ENCODE assay signal across 10 cellular contexts in genomic region chr16:66366433-66367299, GRCh38. TPM values are rescaled to one million over a fixed set of nuclear protein-coding genes. Genes with fewer than 3 reads are reported as not detected.
DNase-seq lines count a peak whose midpoint lies in the region; ATAC-seq and TF ChIP-seq lines count a peak whose summit lies in the region.
"Had no signal": no experiment of that assay in that cellular context is flagged by ENCODE, and none has a peak within 500 bp of the region (broad histone marks: within the 10 kb centered on the region; RNA-seq: fewer than 3 reads in every experiment).

A gene with protein sequence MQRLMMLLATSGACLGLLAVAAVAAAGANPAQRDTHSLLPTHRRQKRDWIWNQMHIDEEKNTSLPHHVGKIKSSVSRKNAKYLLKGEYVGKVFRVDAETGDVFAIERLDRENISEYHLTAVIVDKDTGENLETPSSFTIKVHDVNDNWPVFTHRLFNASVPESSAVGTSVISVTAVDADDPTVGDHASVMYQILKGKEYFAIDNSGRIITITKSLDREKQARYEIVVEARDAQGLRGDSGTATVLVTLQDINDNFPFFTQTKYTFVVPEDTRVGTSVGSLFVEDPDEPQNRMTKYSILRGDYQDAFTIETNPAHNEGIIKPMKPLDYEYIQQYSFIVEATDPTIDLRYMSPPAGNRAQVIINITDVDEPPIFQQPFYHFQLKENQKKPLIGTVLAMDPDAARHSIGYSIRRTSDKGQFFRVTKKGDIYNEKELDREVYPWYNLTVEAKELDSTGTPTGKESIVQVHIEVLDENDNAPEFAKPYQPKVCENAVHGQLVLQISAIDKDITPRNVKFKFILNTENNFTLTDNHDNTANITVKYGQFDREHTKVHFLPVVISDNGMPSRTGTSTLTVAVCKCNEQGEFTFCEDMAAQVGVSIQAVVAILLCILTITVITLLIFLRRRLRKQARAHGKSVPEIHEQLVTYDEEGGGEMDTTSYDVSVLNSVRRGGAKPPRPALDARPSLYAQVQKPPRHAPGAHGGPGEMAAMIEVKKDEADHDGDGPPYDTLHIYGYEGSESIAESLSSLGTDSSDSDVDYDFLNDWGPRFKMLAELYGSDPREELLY (plus strand): TSS chr16:66366691. CDS start chr16:66379338, 12,647 bp downstream.

- H3K9me3 ChIP-seq in colonic mucosa (no peaks in the 10 kb centered on the region), stomach (no peaks in the 10 kb centered on the region)

- no peak within 1 kb of the TSS for H3K4me3 Mint-ChIP-seq in activated T-cell treated with anti-CD3 and anti-CD28 coated beads, Interleukin-2, amount 50 U/mL, for 4 hours
- H3K4me3 Mint-ChIP-seq: activated T-helper 1 cell treated with anti-CD3 and anti-CD28 coated beads, Interleukin-12 subunit alpha, Interleukin-12 subunit beta, Interleukin-2, Interleukin-4 antibody, amounts not matched to agents 30 ng/mL and 10 ng/mL and 1 ng/mL, durations not matched to agents 14 hours and 24 hours and 36 hours had no signal

- in situ Hi-C loops in KBM-7 (cut with MboI; ENCODE audit: low pct_unique_long_range_greater_than_20kb, low sequenced_read_pairs), result no loop called here

- peaks cover 37% of the 10 kb centered on the region for H3K27me3 Mint-ChIP-seq in activated T-cell treated with anti-CD3 and anti-CD28 coated beads, Interleukin-2, amount 50 U/mL, for 4 hours (ENCODE audit: low read depth)

- peak within 1 kb of the TSS in 1 of 2 donors; percentile 50 for H3K9ac ChIP-seq in colonic mucosa (ENCODE audit: low read depth in 2 of 2, low read length in 2 of 2)

- TF ChIP-seq POLR2A in stomach (IDR thresholded peaks at IDR 0.05) (no peak), GM18505 (IDR thresholded peaks at IDR 0.05; ENCODE audit: borderline replicate concordance, extremely low read depth, insufficient read depth, insufficient read length) (no peak)

- TF ChIP-seq CTCF in colonic mucosa (IDR thresholded peaks at IDR 0.05), result no peak
- TF ChIP-seq CTCF in stomach (IDR thresholded peaks at IDR 0.05), result no peak

- 51 to 62% (median 56%) methylated on average over 14 to 25 of the region's 25 CpGs for WGBS in stomach, 5 donors

- ATAC-seq in left lobe of liver, result peak; percentile 49
- no peak for ATAC-seq in HG03095 (IDR thresholded peaks at IDR 0.05; ENCODE audit: unreplicated experiment)
- ATAC-seq in activated T-cell treated with anti-CD3 and anti-CD28 coated beads, Interleukin-2, amount 50 U/mL, for 4 hours, result no peak
- no peak for ATAC-seq in GM18505 (IDR thresholded peaks at IDR 0.05; ENCODE audit: unreplicated experiment)

- H3K36me3 ChIP-seq in colonic mucosa (no peaks in the 10 kb centered on the region), stomach (no peaks in the 10 kb centered on the region)

- DNase-seq in KBM-7 (peak; percentile 49), colonic mucosa (no peak), left lobe of liver (ENCODE audit: low spot score) (peak; percentile 50), stomach (no peak), T1000 (lab: John Stamatoyannopoulos, UW) (no peak)
- DNase-seq in activated T-cell treated with anti-CD3 and anti-CD28 coated beads, Interleukin-2, amount 50 U/mL, for 4 hours, result no peak
- DNase-seq: NCI-H748 treated with DMSO at 0.1 percent for 48 hours had no signal

- no peaks in the 10 kb centered on the region for H3K36me3 Mint-ChIP-seq in activated T-cell treated with anti-CD3 and anti-CD28 coated beads, Interleukin-2, amount 50 U/mL, for 4 hours (ENCODE audit: insufficient read depth)

- H3K27ac ChIP-seq in colonic mucosa (no peak within 1 kb of the TSS), stomach (peak within 1 kb of the TSS; percentile 23 to 75 (median 68))

- no peaks in the 10 kb centered on the region for H3K27me3 ChIP-seq in colonic mucosa
- H3K27me3 ChIP-seq in stomach, result peaks cover 0 to 51% (median 0%) of the 10 kb centered on the region in 3 donors

- H3K4me1 ChIP-seq in colonic mucosa, result no peaks in the 10 kb centered on the region
- H3K4me1 ChIP-seq in stomach, result peaks cover 3 to 25% (median 8%) of the 10 kb centered on the region in 4 donors

- no peak for TF ChIP-seq EP300 in stomach (IDR thresholded peaks at IDR 0.05)

- H3K4me3 ChIP-seq in colonic mucosa (peak within 1 kb of the TSS; percentile 9), stomach (peak within 1 kb of the TSS; percentile 18 to 39 (median 31))

- no peaks in the 10 kb centered on the region for H3K4me1 Mint-ChIP-seq in activated T-cell treated with anti-CD3 and anti-CD28 coated beads, Interleukin-2, amount 50 U/mL, for 4 hours (ENCODE audit: low read depth)

- intact Hi-C loops in colonic mucosa (cut with DNase I), result no loop called here
- intact Hi-C loops in stomach (cut with DNase I; ENCODE audit: low total_unique reads), result no loop called here

- no peaks in the 10 kb centered on the region for H3K9me3 Mint-ChIP-seq in activated T-cell treated with anti-CD3 and anti-CD28 coated beads, Interleukin-2, amount 50 U/mL, for 4 hours
- H3K9me3 Mint-ChIP-seq: activated T-helper 1 cell treated with anti-CD3 and anti-CD28 coated beads, Interleukin-12 subunit alpha, Interleukin-12 subunit beta, Interleukin-2, Interleukin-4 antibody, amounts not matched to agents 30 ng/mL and 10 ng/mL and 1 ng/mL, durations not matched to agents 14 hours and 24 hours and 36 hours had no signal

RNA-seq across cellular contexts. Expression of the gene that starts here (rescaled TPM):
- total RNA-seq in colonic mucosa (10 to 100 TPM in 1 of 2 donors, 1 to 10 TPM in 1; 4.4 to 15.2 TPM), left lobe of liver (13.5 TPM), stomach (10 to 100 TPM in 4 of 5 donors, 1 to 10 TPM in 1; 9.0 to 46.9 (median 26.3) TPM)
- polyA plus RNA-seq in stomach, result 1 to 10 TPM; 2.4 to 6.0 (median 4.0) TPM
- total RNA-seq in activated T-cell treated with anti-CD3 and anti-CD28 coated beads, Interleukin-2, amount 50 U/mL, for 4 hours, result under 1 TPM in 1 of 3 donors, not detected in 2; 0.13 TPM
- total RNA-seq: activated T-helper 1 cell treated with anti-CD3 and anti-CD28 coated beads, Interleukin-12 subunit alpha, Interleukin-12 subunit beta, Interleukin-2, Interleukin-4 antibody, amounts not matched to agents 30 ng/mL and 10 ng/mL and 1 ng/mL, durations not matched to agents 14 hours and 24 hours and 36 hours had no signal

Comparison
In these comparisons a context has a peak if more than half of its experiments do, and no peak if none do; other contexts are left out.
1. RNA of the gene that starts here (total RNA-seq): 9.0 to 46.9 TPM in stomach, 4.4 to 15.2 TPM in colonic mucosa and 13.5 TPM in left lobe of liver (single experiment); 0.13 TPM in activated T-cell treated with anti-CD3 and anti-CD28 coated beads, Interleukin-2, amount 50 U/mL, for 4 hours; every median in the first group is over 4 times any median in the second.
2. DNase-seq: peak in KBM-7 (single experiment) and left lobe of liver (single experiment); none in colonic mucosa (single experiment), stomach (single experiment), T1000 (single experiment) and activated T-cell treated with anti-CD3 and anti-CD28 coated beads, Interleukin-2, amount 50 U/mL, for 4 hours (single experiment).